ENCODE assay signal across 1 cellular context in genomic region chr10:67912330-67912946, GRCh38.
TF ChIP-seq lines count a peak whose summit lies in the region.

No MANE protein-coding gene starts in this region.

TF ChIP-seq in IMR-90, 13 proteins besides CTCF, POLR2A, EP300 and RAD21 (continued from another document):
- TF ChIP-seq ELK1 (IDR thresholded peaks at IDR 0.05; ENCODE audit: borderline replicate concordance, low read depth, low read length) (no peak), CEBPB (IDR thresholded peaks at IDR 0.05; ENCODE audit: low read depth, low read length) (no peak), MAZ (IDR thresholded peaks at IDR 0.05; ENCODE audit: borderline replicate concordance, low read depth, low read length) (no peak), NFE2L2 (IDR thresholded peaks at IDR 0.05; ENCODE audit: low read depth, low read length) (no peak), BHLHE40 (IDR thresholded peaks at IDR 0.05; ENCODE audit: low read depth, low read length) (no peak), CHD1 (IDR thresholded peaks at IDR 0.05; ENCODE audit: low read depth, low read length) (no peak), FOS (IDR thresholded peaks at IDR 0.05; ENCODE audit: low read depth, low read length) (no peak), MXI1 (IDR thresholded peaks at IDR 0.05; ENCODE audit: borderline replicate concordance, low read depth, low read length) (no peak), MAFK (IDR thresholded peaks at IDR 0.05; ENCODE audit: low read depth, low read length) (no peak), SMC3 (IDR thresholded peaks at IDR 0.05; ENCODE audit: low read depth, low read length) (no peak), RFX5 (IDR thresholded peaks at IDR 0.05; ENCODE audit: low read depth, low read length) (no peak)
- TF ChIP-seq, protein P1, sequence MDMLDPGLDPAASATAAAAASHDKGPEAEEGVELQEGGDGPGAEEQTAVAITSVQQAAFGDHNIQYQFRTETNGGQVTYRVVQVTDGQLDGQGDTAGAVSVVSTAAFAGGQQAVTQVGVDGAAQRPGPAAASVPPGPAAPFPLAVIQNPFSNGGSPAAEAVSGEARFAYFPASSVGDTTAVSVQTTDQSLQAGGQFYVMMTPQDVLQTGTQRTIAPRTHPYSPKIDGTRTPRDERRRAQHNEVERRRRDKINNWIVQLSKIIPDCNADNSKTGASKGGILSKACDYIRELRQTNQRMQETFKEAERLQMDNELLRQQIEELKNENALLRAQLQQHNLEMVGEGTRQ (IDR thresholded peaks at IDR 0.05; ENCODE audit: low read depth, low read length): no peak
TF ChIP-seq in IMR-90: peak in this region for 0.
